In the genomic region with DNA sequence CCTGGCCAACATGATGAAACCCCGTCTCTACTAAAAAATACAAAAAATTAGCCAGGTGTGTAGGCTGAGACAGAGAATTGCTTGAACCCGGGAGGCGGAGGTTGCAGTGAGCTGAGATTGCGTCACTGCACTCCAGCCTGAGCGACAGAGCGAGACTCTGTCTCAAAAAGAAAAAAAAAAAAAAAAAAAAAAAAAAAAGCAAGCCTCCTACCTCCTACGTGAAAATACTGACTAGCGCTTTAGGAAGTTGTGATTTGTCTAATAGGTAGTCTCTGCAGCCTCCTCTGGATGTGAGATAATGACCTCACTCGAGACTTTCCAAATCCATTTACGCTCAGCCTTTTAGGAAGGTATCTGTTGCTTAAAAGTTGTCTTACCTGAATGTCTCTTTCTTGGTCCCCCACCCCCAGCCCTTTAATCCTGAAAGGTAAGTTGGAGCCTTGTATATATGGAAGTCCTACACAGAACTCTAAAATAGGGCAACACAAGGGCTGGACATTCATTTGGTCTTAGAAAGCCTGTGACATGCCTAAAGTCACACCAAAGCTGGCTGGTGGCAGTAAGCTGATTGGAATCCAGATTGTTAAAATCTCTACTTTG, we compare ENCODE assay signal across 27 cellular contexts. TPM values are rescaled to one million over a fixed set of nuclear protein-coding genes. Genes with fewer than 3 reads are reported as not detected.
A peak's percentile ranks its signal among the peaks of the same experiment; 100 is the strongest.
DNase-seq lines count a peak whose midpoint lies in the region; ATAC-seq and TF ChIP-seq lines count a peak whose summit lies in the region.
"Had no signal": no experiment of that assay in that cellular context is flagged by ENCODE, and none has a peak within 500 bp of the region (broad histone marks: within the 10 kb centered on the region; RNA-seq: fewer than 3 reads in every experiment).

No MANE protein-coding gene starts in this region.

- intact Hi-C loops in body of pancreas (cut with DNase I), result no loop called here

- TF ChIP-seq EP300 in Ishikawa (IDR thresholded peaks at IDR 0.05; ENCODE audit: borderline replicate concordance), result no peak

- H3K4me3 Mint-ChIP-seq in activated naive CD4-positive, alpha-beta T cell treated with anti-CD3 and anti-CD28 coated beads, Interleukin-2, amount 50 U/mL, for 24 hours, result peak overlapping the region; percentile 39
- H3K4me3 Mint-ChIP-seq in type B pancreatic cell, result peak overlapping the region; percentile 83

- H3K4me1 Mint-ChIP-seq in activated naive CD4-positive, alpha-beta T cell treated with anti-CD3 and anti-CD28 coated beads, Interleukin-2, amount 50 U/mL, for 24 hours, result peaks cover 8% of the 10 kb centered on the region
- peaks cover 4% of the 10 kb centered on the region for H3K4me1 Mint-ChIP-seq in type B pancreatic cell (ENCODE audit: unreplicated experiment)

- H3K4me1 ChIP-seq in body of pancreas, result peaks cover 12% of the 10 kb centered on the region

- TF ChIP-seq RAD21 in Ishikawa (IDR thresholded peaks at IDR 0.05; ENCODE audit: low read depth), result no peak

- no peak overlapping the region for H3K27ac ChIP-seq in body of pancreas
- H3K27ac ChIP-seq: BLaER1, lower lobe of right lung, neutrophil, Peyer's patch, skin epidermis had no signal

- TF ChIP-seq CTCF in epithelial cell of esophagus (IDR thresholded peaks at IDR 0.05; ENCODE audit: insufficient read depth, low read depth, low read length, missing control alignments) (no peak), type B pancreatic cell (conservative IDR thresholded peaks at IDR 0.05) (no peak), body of pancreas (IDR thresholded peaks at IDR 0.05) (no peak)

- no peaks in the 10 kb centered on the region for H3K36me3 ChIP-seq in body of pancreas (replicated peaks in 1 of 2; ENCODE audit: insufficient read depth in 1 of 2, low read depth in 2 of 2)
- H3K36me3 ChIP-seq: BLaER1, lower lobe of right lung, neutrophil, Peyer's patch had no signal

- peaks cover 28% of the 10 kb centered on the region for H3K27me3 Mint-ChIP-seq in activated naive CD4-positive, alpha-beta T cell treated with anti-CD3 and anti-CD28 coated beads, Interleukin-2, amount 50 U/mL, for 24 hours
- peaks cover 50% of the 10 kb centered on the region for H3K27me3 Mint-ChIP-seq in type B pancreatic cell

- H3K36me3 Mint-ChIP-seq in activated naive CD4-positive, alpha-beta T cell treated with anti-CD3 and anti-CD28 coated beads, Interleukin-2, amount 50 U/mL, for 24 hours, result no peaks in the 10 kb centered on the region
- no peaks in the 10 kb centered on the region for H3K36me3 Mint-ChIP-seq in type B pancreatic cell
- H3K36me3 Mint-ChIP-seq: activated naive CD8-positive, alpha-beta T cell treated with anti-CD3 and anti-CD28 coated beads, Interleukin-2, amount 10 ng/mL, durations not matched to agents 7 days and 5 days had no signal

- DNase-seq in activated naive CD4-positive, alpha-beta T cell treated with Interleukin-2 at 50 U/mL for 16 hours, result no peak
- DNase-seq in epithelial cell of esophagus (ENCODE audit: low read depth) (peak; percentile 73), type B pancreatic cell (ENCODE audit: extremely low spot score, unreplicated experiment) (no peak), body of pancreas (no peak)
- DNase-seq: ACHN; activated CD4-positive, alpha-beta T cell treated with anti-CD3 and anti-CD28 coated beads for 4 hours; activated naive CD8-positive, alpha-beta T cell treated with anti-CD3 and anti-CD28 coated beads, Interleukin-2, amount 10 ng/mL, durations not matched to agents 7 days and 5 days; Calu3; IMR-90; kidney; lower lobe of right lung; NCI-H1105 treated with DMSO at 0.1 percent for 48 hours; NCI-H2081 treated with DMSO at 0.1 percent for 48 hours; NCI-H524 treated with DMSO at 0.1 percent for 48 hours; Peyer's patch; SIG-M5; stimulated activated CD4-positive, alpha-beta T cell treated with anti-CD3 and anti-CD28 coated beads, Interleukin-1b, Interleukin-23, amount 100 ng/mL, for 48 hours; substantia nigra had no signal

- H3K9me3 Mint-ChIP-seq in activated naive CD4-positive, alpha-beta T cell treated with anti-CD3 and anti-CD28 coated beads, Interleukin-2, amount 50 U/mL, for 24 hours, result no peaks in the 10 kb centered on the region
- no peaks in the 10 kb centered on the region for H3K9me3 Mint-ChIP-seq in type B pancreatic cell
- H3K9me3 Mint-ChIP-seq: activated naive CD8-positive, alpha-beta T cell treated with anti-CD3 and anti-CD28 coated beads, Interleukin-2, amount 10 ng/mL, durations not matched to agents 7 days and 5 days had no signal

- ATAC-seq in HG03025 (IDR thresholded peaks at IDR 0.05; ENCODE audit: low FRiP score, unreplicated experiment) (no peak), body of pancreas (no peak)
- ATAC-seq: HCT116, lower lobe of right lung had no signal

- H3K27me3 ChIP-seq in body of pancreas, result peaks cover 0 to 8% of the 10 kb centered on the region in 2 donors

- no peak for TF ChIP-seq POLR2A in body of pancreas (IDR thresholded peaks at IDR 0.05)

- no peak overlapping the region for H3K4me3 ChIP-seq in epithelial cell of esophagus (ENCODE audit: low read length)
- no peak overlapping the region for H3K4me3 ChIP-seq in body of pancreas
- H3K4me3 ChIP-seq: BLaER1, lower lobe of right lung, Peyer's patch, skin epidermis had no signal

- no peaks in the 10 kb centered on the region for H3K9me3 ChIP-seq in body of pancreas
- H3K9me3 ChIP-seq: BLaER1, lower lobe of right lung, neutrophil, Peyer's patch had no signal

- no peak overlapping the region for H3K27ac Mint-ChIP-seq in activated naive CD4-positive, alpha-beta T cell treated with anti-CD3 and anti-CD28 coated beads, Interleukin-2, amount 50 U/mL, for 24 hours
- no peak overlapping the region for H3K27ac Mint-ChIP-seq in type B pancreatic cell
- H3K27ac Mint-ChIP-seq: activated naive CD8-positive, alpha-beta T cell treated with anti-CD3 and anti-CD28 coated beads, Interleukin-2, amount 10 ng/mL, durations not matched to agents 7 days and 5 days had no signal

- whole genome bisulfite sequencing in body of pancreas, 2 donors, result 61 to 64% methylated on average over 10 of the region's 10 CpGs

TF ChIP-seq in Ishikawa, 13 proteins besides CTCF, POLR2A, EP300 and RAD21:
- TF ChIP-seq TAF1 (IDR thresholded peaks at IDR 0.05; ENCODE audit: low read depth) (no peak), CEBPB (IDR thresholded peaks at IDR 0.05) (peak; percentile 83)
- TF ChIP-seq, protein P1, sequence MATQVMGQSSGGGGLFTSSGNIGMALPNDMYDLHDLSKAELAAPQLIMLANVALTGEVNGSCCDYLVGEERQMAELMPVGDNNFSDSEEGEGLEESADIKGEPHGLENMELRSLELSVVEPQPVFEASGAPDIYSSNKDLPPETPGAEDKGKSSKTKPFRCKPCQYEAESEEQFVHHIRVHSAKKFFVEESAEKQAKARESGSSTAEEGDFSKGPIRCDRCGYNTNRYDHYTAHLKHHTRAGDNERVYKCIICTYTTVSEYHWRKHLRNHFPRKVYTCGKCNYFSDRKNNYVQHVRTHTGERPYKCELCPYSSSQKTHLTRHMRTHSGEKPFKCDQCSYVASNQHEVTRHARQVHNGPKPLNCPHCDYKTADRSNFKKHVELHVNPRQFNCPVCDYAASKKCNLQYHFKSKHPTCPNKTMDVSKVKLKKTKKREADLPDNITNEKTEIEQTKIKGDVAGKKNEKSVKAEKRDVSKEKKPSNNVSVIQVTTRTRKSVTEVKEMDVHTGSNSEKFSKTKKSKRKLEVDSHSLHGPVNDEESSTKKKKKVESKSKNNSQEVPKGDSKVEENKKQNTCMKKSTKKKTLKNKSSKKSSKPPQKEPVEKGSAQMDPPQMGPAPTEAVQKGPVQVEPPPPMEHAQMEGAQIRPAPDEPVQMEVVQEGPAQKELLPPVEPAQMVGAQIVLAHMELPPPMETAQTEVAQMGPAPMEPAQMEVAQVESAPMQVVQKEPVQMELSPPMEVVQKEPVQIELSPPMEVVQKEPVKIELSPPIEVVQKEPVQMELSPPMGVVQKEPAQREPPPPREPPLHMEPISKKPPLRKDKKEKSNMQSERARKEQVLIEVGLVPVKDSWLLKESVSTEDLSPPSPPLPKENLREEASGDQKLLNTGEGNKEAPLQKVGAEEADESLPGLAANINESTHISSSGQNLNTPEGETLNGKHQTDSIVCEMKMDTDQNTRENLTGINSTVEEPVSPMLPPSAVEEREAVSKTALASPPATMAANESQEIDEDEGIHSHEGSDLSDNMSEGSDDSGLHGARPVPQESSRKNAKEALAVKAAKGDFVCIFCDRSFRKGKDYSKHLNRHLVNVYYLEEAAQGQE (IDR thresholded peaks at IDR 0.05; ENCODE audit: low read depth), result no peak

RNA-seq across cellular contexts. Expression of a gene that starts 5.5 kb away (rescaled TPM):
- total RNA-seq in type B pancreatic cell (ENCODE audit: low replicate concordance) (3.7 and 16.3 TPM in 2 replicates), body of pancreas (under 1 TPM in 1 of 2 donors, not detected in 1; 0.52 TPM)
- total RNA-seq: Peyer's patch had no signal

RNA-seq across cellular contexts. Expression of a gene that starts 23.8 kb away (rescaled TPM):
- total RNA-seq in type B pancreatic cell (ENCODE audit: low replicate concordance) (not detected in 2 replicates), body of pancreas (10 to 100 TPM in 1 of 2 donors, 1 to 10 TPM in 1; 5.2 to 11.2 TPM)
- total RNA-seq: astrocyte, dermis microvascular lymphatic vessel endothelial cell, IMR-90 had no signal

RNA-seq across cellular contexts. Expression of a gene that starts 27.8 kb away (rescaled TPM):
- total RNA-seq in type B pancreatic cell (ENCODE audit: low replicate concordance), result 12.2 and 29.4 TPM in 2 replicates
- not detected for total RNA-seq in body of pancreas

RNA-seq across cellular contexts. Expression of a gene that starts 48.2 kb away (rescaled TPM):
- total RNA-seq in type B pancreatic cell (ENCODE audit: low replicate concordance), result 0.79 and 3.4 TPM in 2 replicates
- total RNA-seq in body of pancreas, result not detected
- total RNA-seq: astrocyte had no signal
